In the genomic region with DNA sequence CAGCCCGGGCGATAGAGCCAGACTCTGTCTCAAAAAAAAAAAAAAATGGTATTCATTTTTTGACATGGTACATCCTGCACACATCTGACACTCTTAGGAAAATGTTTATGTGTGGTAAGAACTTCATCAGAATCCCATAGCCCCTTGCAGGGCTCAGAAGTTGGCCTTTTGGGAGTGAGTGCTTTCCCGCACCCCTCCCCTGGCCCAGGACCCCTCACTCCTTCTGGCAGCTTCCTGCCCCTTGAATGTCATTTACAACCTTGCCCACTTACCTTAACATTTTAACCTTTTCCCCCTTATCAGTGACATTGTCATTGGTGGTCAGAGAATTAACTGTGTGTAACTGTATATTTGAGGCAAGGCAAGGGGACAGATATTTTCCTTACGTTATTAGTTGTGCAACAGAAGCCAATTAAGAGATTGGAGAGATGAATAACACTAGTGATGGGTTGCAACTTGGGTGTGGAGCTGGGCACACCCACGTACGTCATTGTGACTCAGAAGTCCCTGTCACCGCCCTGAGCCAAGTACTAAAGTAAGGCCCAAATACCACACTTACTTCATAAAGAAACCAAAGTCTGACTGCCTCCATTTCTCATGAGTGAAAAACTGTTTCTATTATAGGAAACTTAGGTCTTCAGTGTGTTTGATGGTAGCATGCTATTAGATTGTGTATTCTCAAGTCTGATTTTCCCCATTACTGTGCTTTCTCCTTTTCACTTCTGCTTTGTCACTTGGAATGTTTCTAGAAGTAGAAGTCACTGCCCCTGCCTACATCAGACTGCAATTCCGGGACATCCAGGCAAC, we compare ENCODE assay signal across 8 cellular contexts. TPM values are rescaled to one million over a fixed set of nuclear protein-coding genes. Genes with fewer than 3 reads are reported as not detected.
DNase-seq lines count a peak whose midpoint lies in the region; ATAC-seq and TF ChIP-seq lines count a peak whose summit lies in the region.

No MANE protein-coding gene starts in this region.

- WGBS in suprapubic skin: 35% methylated on average over 8 of the region's 8 CpGs

- H3K36me3 ChIP-seq in BJ (ENCODE audit: control insufficient read depth, insufficient read depth, low read length) (no peaks in the 10 kb centered on the region), suprapubic skin (no peaks in the 10 kb centered on the region), HAP-1 (replicated peaks) (no peaks in the 10 kb centered on the region; the same call in 1 of the 2 replicates)

- H3K9me3 ChIP-seq in suprapubic skin (no peaks in the 10 kb centered on the region), HAP-1 (no peaks in the 10 kb centered on the region)

- TF ChIP-seq POLR2A in suprapubic skin (IDR thresholded peaks at IDR 0.05): peak in 1 of 2 donors; percentile 44

- H3K27me3 ChIP-seq in BJ (ENCODE audit: control insufficient read depth, insufficient read depth, low read length): no peaks in the 10 kb centered on the region
- H3K27me3 ChIP-seq in suprapubic skin: no peaks in the 10 kb centered on the region
- no peaks in the 10 kb centered on the region for H3K27me3 ChIP-seq in HAP-1 (ENCODE audit: low read depth)

- peak; percentile 40 for ATAC-seq in GM21367 (IDR thresholded peaks at IDR 0.05; ENCODE audit: unreplicated experiment)
- ATAC-seq in activated CD4-positive, CD25-positive, alpha-beta regulatory T cell treated with anti-CD3 and anti-CD28 coated beads, Interleukin-2, amount 50 U/mL, for 24 hours: peak; percentile 77 to 80
- ATAC-seq in naive thymus-derived CD8-positive, alpha-beta T cell: peak; percentile 81 to 91

- peaks cover 59% of the 10 kb centered on the region for H3K4me1 Mint-ChIP-seq in chondrocyte (ENCODE audit: low read depth)
- peaks cover 31 to 89% (median 75%) of the 10 kb centered on the region in 4 donors for H3K4me1 Mint-ChIP-seq in naive thymus-derived CD8-positive, alpha-beta T cell

- no peak for TF ChIP-seq CTCF in BJ (IDR thresholded peaks at IDR 0.05; ENCODE audit: insufficient read depth, low read depth, low read length)
- no peak for TF ChIP-seq CTCF in chondrocyte (IDR thresholded peaks at IDR 0.05)
- no peak for TF ChIP-seq CTCF in suprapubic skin (IDR thresholded peaks at IDR 0.05)

- H3K4me3 Mint-ChIP-seq in chondrocyte (ENCODE audit: unreplicated experiment): no peak overlapping the region
- H3K4me3 Mint-ChIP-seq in naive thymus-derived CD8-positive, alpha-beta T cell: peak overlapping the region; percentile 31 to 94 (median 82)

- H3K27ac Mint-ChIP-seq in chondrocyte (ENCODE audit: unreplicated experiment): peak overlapping the region; percentile 99
- peak overlapping the region; percentile 96 to 99 (median 98) for H3K27ac Mint-ChIP-seq in naive thymus-derived CD8-positive, alpha-beta T cell

- H3K4me3 ChIP-seq in BJ (ENCODE audit: low read depth, low read length) (no peak overlapping the region), suprapubic skin (no peak overlapping the region), HAP-1 (no peak overlapping the region)

- H3K9me3 Mint-ChIP-seq in chondrocyte (ENCODE audit: low read depth): no peaks in the 10 kb centered on the region
- peaks cover 0 to 10% (median 0%) of the 10 kb centered on the region in 9 donors for H3K9me3 Mint-ChIP-seq in naive thymus-derived CD8-positive, alpha-beta T cell

- CTCF ChIA-PET in BJ (lab: Yijun Ruan, JAX): no interaction called here

- peaks cover 2% of the 10 kb centered on the region for H3K36me3 Mint-ChIP-seq in chondrocyte (ENCODE audit: low read depth)
- H3K36me3 Mint-ChIP-seq in naive thymus-derived CD8-positive, alpha-beta T cell: peaks cover 0 to 3% (median 0%) of the 10 kb centered on the region in 3 donors

- TF ChIP-seq EP300 in suprapubic skin (IDR thresholded peaks at IDR 0.05): no peak

- in situ Hi-C loops in HAP-1 (cut with MboI; ENCODE audit: low sequenced_read_pairs): no loop called here

- H3K4me1 ChIP-seq in suprapubic skin (peaks cover 80% of the 10 kb centered on the region), HAP-1 (peaks cover 19% of the 10 kb centered on the region)

- DNase-seq in BJ (ENCODE audit: low read depth) (peak; percentile 83), HS-27A (ENCODE audit: low read depth) (peak; percentile 51), chondrocyte (ENCODE audit: low spot score) (no peak), suprapubic skin (ENCODE audit: low spot score in 2 of 2) (peak; percentile 87), HAP-1 (ENCODE audit: low spot score in 2 of 2) (no peak)
- DNase-seq in naive thymus-derived CD8-positive, alpha-beta T cell: peak; percentile 25 to 87 (median 60)

- H3K27me3 Mint-ChIP-seq in chondrocyte (ENCODE audit: low read depth): no peaks in the 10 kb centered on the region
- no peaks in the 10 kb centered on the region for H3K27me3 Mint-ChIP-seq in naive thymus-derived CD8-positive, alpha-beta T cell

- POLR2A ChIA-PET in BJ (lab: Charles Lee): no interaction called here
- POLR2A ChIA-PET in naive thymus-derived CD8-positive, alpha-beta T cell (lab: Charles Lee): interaction anchor here (1.6 to 5.1 kb wide), 6 partner anchors 31 to 247 kb away, joined by 4 to 47 read pairs (median 8); a partner anchor contains a TSS

- H3K27ac ChIP-seq in suprapubic skin: peak overlapping the region; percentile 97

RNA-seq across cellular contexts. Expression of a gene that starts 31.6 kb away (rescaled TPM):
- 32.0 and 51.3 TPM in 2 replicates for polyA plus RNA-seq in BJ (2011; rRNA removed)
- 64.1 and 83.2 TPM in 2 replicates for polyA minus RNA-seq in BJ (2011; rRNA and poly(A)+ RNA removed)
- total RNA-seq in chondrocyte (80.0 to 128 TPM (median 83.7 TPM) in 3 replicates), suprapubic skin (100 to 1,000 TPM in 3 of 4 donors, 10 to 100 TPM in 1; 98.6 to 146 (median 127) TPM)
- 10 to 100 TPM; 66.0 to 67.5 TPM for total RNA-seq in naive thymus-derived CD8-positive, alpha-beta T cell
- polyA plus RNA-seq in naive thymus-derived CD8-positive, alpha-beta T cell: 10 to 100 TPM; 23.9 to 30.6 (median 25.6) TPM

RNA-seq across cellular contexts. Expression of a gene that starts 56.0 kb away (rescaled TPM):
- 75.7 and 80.9 TPM in 2 replicates for polyA plus RNA-seq in BJ (2011; rRNA removed)
- polyA minus RNA-seq in BJ (2011; rRNA and poly(A)+ RNA removed): 57.5 and 88.1 TPM in 2 replicates
- total RNA-seq in chondrocyte: 55.1 to 65.9 TPM (median 55.6 TPM) in 3 replicates
- 100 to 1,000 TPM; 109 to 110 TPM for total RNA-seq in naive thymus-derived CD8-positive, alpha-beta T cell
- 10 to 100 TPM; 61.4 to 80.4 (median 71.8) TPM for polyA plus RNA-seq in naive thymus-derived CD8-positive, alpha-beta T cell
- 100 to 1,000 TPM in 1 of 4 donors, 10 to 100 TPM in 3; 76.8 to 101 (median 93.2) TPM for total RNA-seq in suprapubic skin

Comparison
In these comparisons a context has a peak if more than half of its experiments do, and no peak if none do; other contexts are left out.
1. DNase-seq: peak in BJ (single experiment), HS-27A (single experiment), naive thymus-derived CD8-positive, alpha-beta T cell (10 of 10) and suprapubic skin (2 of 2); none in chondrocyte (single experiment) and HAP-1 (0 of 2).
2. Peak in every context shown above with its lines, with median percentiles within 50 percentile points of each other: ATAC-seq.